Comparison of ENCODE assay signal across 10 cellular contexts in genomic region chr10:19412531-19412930, GRCh38.
DNase-seq lines count a peak whose midpoint lies in the region; ATAC-seq and TF ChIP-seq lines count a peak whose summit lies in the region.
"Had no signal": no experiment of that assay in that cellular context is flagged by ENCODE, and none has a peak within 500 bp of the region (broad histone marks: within the 10 kb centered on the region; RNA-seq: fewer than 3 reads in every experiment).

No MANE protein-coding gene starts in this region.

- no peak overlapping the region for H3K23ac ChIP-seq in IMR-90 (ENCODE audit: low read depth, low read length)

- in situ Hi-C loops in IMR-90 (cut with MboI; ENCODE audit: low sequenced_read_pairs) = loop anchor here (10.0 kb wide), 1 partner anchor 382 kb away; no protein-coding TSS in a partner anchor

- peak; percentile 66 for TF ChIP-seq RAD21 in IMR-90 (IDR thresholded peaks at IDR 0.05; ENCODE audit: low read length)

- CTCF ChIA-PET in AG04450 (lab: Charles Lee) = interaction anchor here (0.6 to 3.2 kb wide), 30 partner anchors 9 to 1443 kb away, joined by 3 to 52 read pairs (median 4); no protein-coding TSS in a partner anchor
- CTCF ChIA-PET in IMR-90 (lab: Yijun Ruan, JAX) = interaction anchor here (0.6 to 0.7 kb wide), 3 partner anchors 13 to 401 kb away, joined by 3 read pairs; no protein-coding TSS in a partner anchor
- CTCF ChIA-PET in activated CD8-positive, alpha-beta T cell treated with anti-CD3 and anti-CD28 coated beads, Interleukin-2, amount 10 ng/mL, durations not matched to agents 7 days and 5 days (lab: Charles Lee) = no interaction called here

- H3K9me3 ChIP-seq in AG04450 (ENCODE audit: control insufficient read depth, insufficient read depth, low read length) (no peaks in the 10 kb centered on the region), IMR-90 (ENCODE audit: control insufficient read depth, insufficient read depth, low read length) (no peaks in the 10 kb centered on the region), ascending aorta (no peaks in the 10 kb centered on the region), left lung (no peaks in the 10 kb centered on the region)

- H4K5ac ChIP-seq in IMR-90 (ENCODE audit: low read depth, low read length) = no peak overlapping the region

- no peak overlapping the region for H3K4me3 Mint-ChIP-seq in activated CD8-positive, alpha-beta T cell treated with anti-CD3 and anti-CD28 coated beads, Interleukin-2, amount 10 ng/mL, durations not matched to agents 7 days and 5 days
- H3K4me3 Mint-ChIP-seq: activated naive CD8-positive, alpha-beta T cell had no signal

- no peak overlapping the region for H3K14ac ChIP-seq in IMR-90 (replicated peaks; ENCODE audit: low read depth, low read length)

- H3K4me3 ChIP-seq in AG04450 (ENCODE audit: low read depth, low read length) (no peak overlapping the region), IMR-90 (ENCODE audit: insufficient read depth, low read depth, low read length) (no peak overlapping the region), ascending aorta (no peak overlapping the region), left lung (no peak overlapping the region)

- no peaks in the 10 kb centered on the region for H3K36me3 Mint-ChIP-seq in activated CD8-positive, alpha-beta T cell treated with anti-CD3 and anti-CD28 coated beads, Interleukin-2, amount 10 ng/mL, durations not matched to agents 7 days and 5 days (ENCODE audit: low read depth)
- H3K36me3 Mint-ChIP-seq: activated naive CD8-positive, alpha-beta T cell had no signal

- H3K9me1 ChIP-seq in IMR-90 (ENCODE audit: insufficient read depth, low read length) = no peaks in the 10 kb centered on the region

- H3K36me3 ChIP-seq in IMR-90 (ENCODE audit: control insufficient read depth, insufficient read depth, low read length) = no peaks in the 10 kb centered on the region
- no peaks in the 10 kb centered on the region for H3K36me3 ChIP-seq in ascending aorta
- no peaks in the 10 kb centered on the region for H3K36me3 ChIP-seq in left lung

- no peak overlapping the region for H3K56ac ChIP-seq in IMR-90 (ENCODE audit: extremely low read depth, insufficient read depth, low read length)

- H3K27ac Mint-ChIP-seq in activated CD8-positive, alpha-beta T cell treated with anti-CD3 and anti-CD28 coated beads, Interleukin-2, amount 10 ng/mL, durations not matched to agents 7 days and 5 days = no peak overlapping the region
- H3K27ac Mint-ChIP-seq: activated naive CD8-positive, alpha-beta T cell had no signal

- H3K4ac ChIP-seq in IMR-90 (ENCODE audit: low read depth, low read length) = no peak overlapping the region

- H3K27me3 Mint-ChIP-seq in activated CD8-positive, alpha-beta T cell treated with anti-CD3 and anti-CD28 coated beads, Interleukin-2, amount 10 ng/mL, durations not matched to agents 7 days and 5 days (ENCODE audit: low read depth) = no peaks in the 10 kb centered on the region
- H3K27me3 Mint-ChIP-seq: activated naive CD8-positive, alpha-beta T cell had no signal

- H3K4me2 ChIP-seq in IMR-90 (ENCODE audit: low read depth, low read length) = no peak overlapping the region

- TF ChIP-seq CTCF in AG04450 (IDR thresholded peaks at IDR 0.05; ENCODE audit: low read depth, low read length) (peak; percentile 65), IMR-90 (conservative IDR thresholded peaks at IDR 0.05; ENCODE audit: low read depth, low read length) (peak; percentile 52), ascending aorta (IDR thresholded peaks at IDR 0.05) (peak in 2 of 3 experiments; percentile 52 to 64), left lung (IDR thresholded peaks at IDR 0.05) (peak; percentile 11 to 19)

- intact Hi-C loops in IMR-90 (cut with micrococcal nuclease) = loop anchor here (1.0 to 5.0 kb wide), 5 partner anchors 200 to 1442 kb away; no protein-coding TSS in a partner anchor
- intact Hi-C loops in ascending aorta (cut with DNase I) = loop anchor here (2.0 to 10.0 kb wide), 4 partner anchors 376 to 1442 kb away; partner anchors contain the start of gene PLXDC2
- intact Hi-C loops in left lung (cut with DNase I) = no loop called here

- H3K27me3 ChIP-seq in AG04450 (ENCODE audit: control insufficient read depth, insufficient read depth, low read length) = no peaks in the 10 kb centered on the region
- no peaks in the 10 kb centered on the region for H3K27me3 ChIP-seq in IMR-90 (ENCODE audit: control insufficient read depth, insufficient read depth, low read length)
- no peaks in the 10 kb centered on the region for H3K27me3 ChIP-seq in ascending aorta
- no peaks in the 10 kb centered on the region for H3K27me3 ChIP-seq in left lung

- no peaks in the 10 kb centered on the region for H4K20me1 ChIP-seq in IMR-90 (ENCODE audit: insufficient read depth, low read length)

- no peak overlapping the region for H2BK5ac ChIP-seq in IMR-90 (ENCODE audit: low read depth, low read length, poor library complexity, severe bottlenecking)

- H2BK120ac ChIP-seq in IMR-90 (ENCODE audit: low read depth, low read length) = no peak overlapping the region

- H3K9me3 Mint-ChIP-seq in activated CD8-positive, alpha-beta T cell treated with anti-CD3 and anti-CD28 coated beads, Interleukin-2, amount 10 ng/mL, durations not matched to agents 7 days and 5 days (ENCODE audit: insufficient read depth) = peaks cover 7% of the 10 kb centered on the region

- ATAC-seq in IMR-90 (ENCODE audit: low read depth) = peak; percentile 69
- no peak for ATAC-seq in left lung
- ATAC-seq in activated CD8-positive, alpha-beta T cell treated with anti-CD3 and anti-CD28 coated beads, Interleukin-2, amount 10 ng/mL, durations not matched to agents 7 days and 5 days = no peak
- no peak for ATAC-seq in HG03571 (IDR thresholded peaks at IDR 0.05; ENCODE audit: unreplicated experiment)

- no peaks in the 10 kb centered on the region for H3K79me1 ChIP-seq in IMR-90 (ENCODE audit: low read depth in 1 of 2, low read length in 2 of 2)

- no peak overlapping the region for H2AK5ac ChIP-seq in IMR-90 (ENCODE audit: low read depth, low read length)

- H4K91ac ChIP-seq in IMR-90 (ENCODE audit: insufficient read depth, low read depth, low read length) = no peak overlapping the region

- H3K4me1 ChIP-seq in IMR-90 (ENCODE audit: control insufficient read depth, insufficient read depth, low read length) = no peaks in the 10 kb centered on the region
- H3K4me1 ChIP-seq in ascending aorta = no peaks in the 10 kb centered on the region
- H3K4me1 ChIP-seq in left lung = no peaks in the 10 kb centered on the region

- H3K18ac ChIP-seq in IMR-90 (ENCODE audit: low read depth, low read length) = no peak overlapping the region

- H2BK20ac ChIP-seq in IMR-90 (ENCODE audit: low read depth, low read length) = no peak overlapping the region

- TF ChIP-seq POLR2A in IMR-90 (IDR thresholded peaks at IDR 0.05; ENCODE audit: low read depth, low read length) = no peak

- DNase-seq in AG04450 (ENCODE audit: low read depth, low spot score) (peak; percentile 10), IMR-90 (peak; percentile 45), ascending aorta (ENCODE audit: low spot score in 2 of 2) (no peak), left lung (no peak), DMS79 (lab: John Stamatoyannopoulos, UW) (no peak), mesenteric fat pad (ENCODE audit: low spot score) (no peak)
- DNase-seq in activated CD8-positive, alpha-beta T cell treated with anti-CD3 and anti-CD28 coated beads, Interleukin-2, amount 10 ng/mL, durations not matched to agents 7 days and 5 days = no peak
- DNase-seq: NCI-H1048 had no signal

- POLR2A ChIA-PET in AG04450 (lab: Yijun Ruan, JAX) = no interaction called here
- POLR2A ChIA-PET in IMR-90 (lab: Charles Lee; ENCODE audit: unreplicated experiment) = no interaction called here
- POLR2A ChIA-PET in activated CD8-positive, alpha-beta T cell treated with anti-CD3 and anti-CD28 coated beads, Interleukin-2, amount 10 ng/mL, durations not matched to agents 7 days and 5 days (lab: Charles Lee) = no interaction called here

- no peaks in the 10 kb centered on the region for H3K4me1 Mint-ChIP-seq in activated CD8-positive, alpha-beta T cell treated with anti-CD3 and anti-CD28 coated beads, Interleukin-2, amount 10 ng/mL, durations not matched to agents 7 days and 5 days (ENCODE audit: low read depth)

- H2AK9ac ChIP-seq in IMR-90 (replicated peaks; ENCODE audit: low read depth, low read length, poor library complexity) = no peak overlapping the region

- H4K8ac ChIP-seq in IMR-90 (ENCODE audit: low read depth in 2 of 2, low read length in 2 of 2) = no peak overlapping the region

- no peak overlapping the region for H2AFZ ChIP-seq in IMR-90 (replicated peaks; ENCODE audit: low read length, poor library complexity)

- H3K27ac ChIP-seq in AG04450 (ENCODE audit: low read depth, low read length) = no peak overlapping the region
- no peak overlapping the region for H3K27ac ChIP-seq in IMR-90 (ENCODE audit: insufficient read depth, low read length)
- H3K27ac ChIP-seq in ascending aorta = no peak overlapping the region
- no peak overlapping the region for H3K27ac ChIP-seq in left lung

- no peak overlapping the region for H3K9ac ChIP-seq in IMR-90 (ENCODE audit: low read depth, low read length)

- dilution Hi-C loops in IMR-90 (cut with HindIII; ENCODE audit: low sequenced_read_pairs, unreplicated experiment) = no loop called here

- BruUV-seq in IMR-90 (replicated peaks; lab: Mats Ljungman, UMichigan) = no TSS peak

- no peak overlapping the region for H2BK15ac ChIP-seq in IMR-90 (ENCODE audit: low read depth, low read length)

TF ChIP-seq in IMR-90, 13 proteins besides CTCF, POLR2A, EP300 and RAD21:
- TF ChIP-seq MAZ (IDR thresholded peaks at IDR 0.05; ENCODE audit: borderline replicate concordance, low read depth, low read length) (no peak), FOS (IDR thresholded peaks at IDR 0.05; ENCODE audit: low read depth, low read length) (no peak), SMC3 (IDR thresholded peaks at IDR 0.05; ENCODE audit: low read depth, low read length) (peak; percentile 62)
TF ChIP-seq in IMR-90: peak in this region for 1.

Comparison
In these comparisons a context has a peak if more than half of its experiments do, and no peak if none do; other contexts are left out.
1. DNase-seq: peak in AG04450 (single experiment) and IMR-90 (single experiment); none in ascending aorta (0 of 2), left lung (0 of 2), activated CD8-positive, alpha-beta T cell treated with anti-CD3 and anti-CD28 coated beads, Interleukin-2, amount 10 ng/mL, durations not matched to agents 7 days and 5 days (single experiment), DMS79 (single experiment) and mesenteric fat pad (single experiment).
2. CTCF ChIP-seq: peak in every context shown above with its lines; median percentile 65 in AG04450; 58 in ascending aorta; 52 in IMR-90; 15 in left lung.
3. intact Hi-C loops: an anchor here in IMR-90 (1.0 to 5.0 kb wide) and ascending aorta (2.0 to 10.0 kb wide); none called in left lung.